In genomic region chr13:93336733-93337132, GRCh38 we compare ENCODE assay signal across 32 cellular contexts.
"Had no signal": no experiment of that assay in that cellular context is flagged by ENCODE, and none has a peak within 500 bp of the region (broad histone marks: within the 10 kb centered on the region; RNA-seq: fewer than 3 reads in every experiment).

No MANE protein-coding gene starts in this region.

- H3K4me3 ChIP-seq: body of pancreas, esophagus muscularis mucosa, gastrocnemius medialis, heart left ventricle had no signal

- H3K9me3 ChIP-seq: body of pancreas, esophagus muscularis mucosa, gastrocnemius medialis had no signal

- H3K27ac Mint-ChIP-seq: activated B cell treated with CpG ODN at 0.5 μM for 24 hours; activated CD8-positive, alpha-beta T cell treated with anti-CD3 and anti-CD28 coated beads for 36 hours; activated naive CD8-positive, alpha-beta T cell; activated T-helper 17 cell treated with anti-CD3 and anti-CD28 coated beads, Interleukin-2, amount 50 U/mL, for 72 hours; effector memory CD8-positive, alpha-beta T cell had no signal

- H3K27me3 ChIP-seq: body of pancreas, esophagus muscularis mucosa, foreskin keratinocyte, gastrocnemius medialis, heart left ventricle had no signal

- DNase-seq: activated B cell treated with CpG ODN at 0.5 μM for 24 hours; activated CD4-positive, alpha-beta T cell treated with anti-CD3 and anti-CD28 coated beads for 48 hours; activated CD4-positive, alpha-beta T cell treated with anti-CD3 and anti-CD28 coated beads, Interleukin-2, amount 50 U/mL, for 1 hour; activated CD4-positive, alpha-beta T cell treated with anti-CD3 and anti-CD28 coated beads, Interleukin-2, amount 50 U/mL, for 48 hours; activated CD8-positive, alpha-beta memory T cell treated with anti-CD3 and anti-CD28 coated beads for 24 hours; activated CD8-positive, alpha-beta T cell treated with anti-CD3 and anti-CD28 coated beads for 36 hours; activated effector memory CD4-positive, alpha-beta T cell treated with Interleukin-2 at 50 U/mL for 16 hours; activated gamma-delta T cell treated with Interleukin-2 at 50 U/mL for 16 hours; activated naive CD4-positive, alpha-beta T cell treated with anti-CD3 and anti-CD28 coated beads, Interleukin-2, amount 50 U/mL, for 16 hours; activated naive CD4-positive, alpha-beta T cell treated with Interleukin-2 at 50 U/mL for 16 hours; activated T-cell treated with anti-CD3 and anti-CD28 coated beads, Interleukin-2, amount 50 U/mL, for 4 hours; amniotic stem cell; aorta; body of pancreas; caudate nucleus; cortex of kidney; dermis blood vessel endothelial cell; effector CD4-positive, alpha-beta T cell; effector memory CD8-positive, alpha-beta T cell; erythroblast; foreskin keratinocyte; gastrocnemius medialis; glutamatergic neuron; heart left ventricle; T-helper 1 cell; T-helper 2 cell; WERI-Rb-1 had no signal

- ATAC-seq: activated CD4-positive, CD25-positive, alpha-beta regulatory T cell treated with anti-CD3 and anti-CD28 coated beads, Interleukin-2, amount 50 U/mL, for 24 hours; activated CD8-positive, alpha-beta T cell treated with anti-CD3 and anti-CD28 coated beads for 36 hours; activated T-cell treated with anti-CD3 and anti-CD28 coated beads, Interleukin-2, amount 50 U/mL, for 4 hours; activated T-helper 17 cell treated with anti-CD3 and anti-CD28 coated beads, Interleukin-2, amount 50 U/mL, for 72 hours; body of pancreas; effector memory CD8-positive, alpha-beta T cell; foreskin keratinocyte; gastrocnemius medialis; heart left ventricle had no signal

- FAIRE-seq: colon had no signal

- H3K4me3 Mint-ChIP-seq: activated B cell treated with CpG ODN at 0.5 μM for 24 hours; activated CD8-positive, alpha-beta T cell treated with anti-CD3 and anti-CD28 coated beads for 36 hours; activated naive CD8-positive, alpha-beta T cell; activated T-cell treated with anti-CD3 and anti-CD28 coated beads, Interleukin-2, amount 50 U/mL, for 4 hours; activated T-helper 17 cell treated with anti-CD3 and anti-CD28 coated beads, Interleukin-2, amount 50 U/mL, for 72 hours; effector memory CD8-positive, alpha-beta T cell had no signal

- H3K36me3 ChIP-seq: esophagus muscularis mucosa, gastrocnemius medialis, heart left ventricle had no signal

- H3K4me1 Mint-ChIP-seq: activated B cell treated with CpG ODN at 0.5 μM for 24 hours; activated T-helper 17 cell treated with anti-CD3 and anti-CD28 coated beads, Interleukin-2, amount 50 U/mL, for 72 hours had no signal

- H3K36me3 Mint-ChIP-seq: activated naive CD8-positive, alpha-beta T cell had no signal

- H3K27ac ChIP-seq: body of pancreas, esophagus muscularis mucosa, foreskin keratinocyte, gastrocnemius medialis, heart left ventricle, WERI-Rb-1 had no signal

- H3K4me1 ChIP-seq: body of pancreas, esophagus muscularis mucosa, foreskin keratinocyte, gastrocnemius medialis, heart left ventricle had no signal

- H3K27me3 Mint-ChIP-seq: activated B cell treated with CpG ODN at 0.5 μM for 24 hours; activated CD8-positive, alpha-beta T cell treated with anti-CD3 and anti-CD28 coated beads for 36 hours; activated naive CD8-positive, alpha-beta T cell; activated T-helper 17 cell treated with anti-CD3 and anti-CD28 coated beads, Interleukin-2, amount 50 U/mL, for 72 hours; effector memory CD8-positive, alpha-beta T cell had no signal
